In genomic region chrX:40201486-40201885, GRCh38 we compare ENCODE assay signal across 10 cellular contexts.
A peak's percentile ranks its signal among the peaks of the same experiment; 100 is the strongest.
DNase-seq lines count a peak whose midpoint lies in the region; ATAC-seq and TF ChIP-seq lines count a peak whose summit lies in the region.
"Had no signal": no experiment of that assay in that cellular context is flagged by ENCODE, and none has a peak within 500 bp of the region (broad histone marks: within the 10 kb centered on the region; RNA-seq: fewer than 3 reads in every experiment).

No MANE protein-coding gene starts in this region.

- H3K27ac Mint-ChIP-seq in neural progenitor cell = no peak overlapping the region

- H3K4me3 ChIP-seq in neural progenitor cell (no peak overlapping the region), uterus (no peak overlapping the region)
- H3K4me3 ChIP-seq: psoas muscle had no signal

- H3K27me3 ChIP-seq in neural progenitor cell (no peaks in the 10 kb centered on the region), uterus (peaks cover 0 to 3% of the 10 kb centered on the region in 2 donors)

- H3K9ac ChIP-seq in neural progenitor cell = no peak overlapping the region

- H3K27me3 Mint-ChIP-seq in neural progenitor cell (ENCODE audit: insufficient read depth, low read depth) = peaks cover 6% of the 10 kb centered on the region

- H3K9me3 ChIP-seq in neural progenitor cell (ENCODE audit: low read depth) (no peaks in the 10 kb centered on the region), uterus (no peaks in the 10 kb centered on the region)
- H3K9me3 ChIP-seq: psoas muscle had no signal

- in situ Hi-C loops in KBM-7 (cut with MboI; ENCODE audit: low pct_unique_long_range_greater_than_20kb, low sequenced_read_pairs) = no loop called here

- peak; percentile 97 for ATAC-seq in GM21576 (IDR thresholded peaks at IDR 0.05; ENCODE audit: unreplicated experiment)
- ATAC-seq: Panc1, psoas muscle had no signal

- intact Hi-C loops in uterus (cut with DNase I; ENCODE audit: low total_unique reads) = no loop called here

- H3K4me1 ChIP-seq in neural progenitor cell (peaks cover 8% of the 10 kb centered on the region), uterus (no peaks in the 10 kb centered on the region)
- H3K4me1 ChIP-seq: psoas muscle had no signal

- H4K20me1 ChIP-seq in neural progenitor cell (ENCODE audit: low read depth) = no peaks in the 10 kb centered on the region

- no peaks in the 10 kb centered on the region for H3K36me3 Mint-ChIP-seq in neural progenitor cell

- TF ChIP-seq CTCF in neural progenitor cell (IDR thresholded peaks at IDR 0.05) (no peak), uterus (IDR thresholded peaks at IDR 0.05) (no peak)

- H3K9me3 Mint-ChIP-seq in neural progenitor cell = peaks cover 19% of the 10 kb centered on the region

- DNase-seq in activated effector memory CD4-positive, alpha-beta T cell treated with anti-CD3 and anti-CD28 coated beads, Interleukin-2, amount 50 U/mL, for 16 hours = peak; percentile 61
- no peak for DNase-seq in activated effector memory CD4-positive, alpha-beta T cell treated with Interleukin-2 at 50 U/mL for 16 hours
- DNase-seq in KBM-7 (peak; percentile 34), neural progenitor cell (ENCODE audit: low spot score) (peak; percentile 37), H4 (ENCODE audit: low spot score) (no peak), NK-92 (lab: John Stamatoyannopoulos, UW; ENCODE audit: unreplicated experiment) (no peak), uterus (no peak)
- DNase-seq: psoas muscle had no signal

- H3K4me1 Mint-ChIP-seq in neural progenitor cell = peaks cover 5% of the 10 kb centered on the region

- H3K4me3 Mint-ChIP-seq in neural progenitor cell = no peak overlapping the region

- H3K36me3 ChIP-seq in neural progenitor cell = no peaks in the 10 kb centered on the region
- H3K36me3 ChIP-seq in uterus = no peaks in the 10 kb centered on the region

- H2AFZ ChIP-seq in neural progenitor cell (replicated peaks) = no peak overlapping the region

- no peaks in the 10 kb centered on the region for H3K79me2 ChIP-seq in neural progenitor cell (ENCODE audit: low read depth)

- no peak overlapping the region for H3K27ac ChIP-seq in neural progenitor cell
- no peak overlapping the region for H3K27ac ChIP-seq in uterus
- H3K27ac ChIP-seq: psoas muscle had no signal

- H3F3A ChIP-seq in neural progenitor cell (ENCODE audit: low read depth) = peaks cover 2% of the 10 kb centered on the region

- no peak for TF ChIP-seq POLR2A in uterus (IDR thresholded peaks at IDR 0.05)

- no peak overlapping the region for H3K4me2 ChIP-seq in neural progenitor cell

Comparison
In these comparisons a context has a peak if more than half of its experiments do, and no peak if none do; other contexts are left out.
1. DNase-seq: peak in activated effector memory CD4-positive, alpha-beta T cell treated with anti-CD3 and anti-CD28 coated beads, Interleukin-2, amount 50 U/mL, for 16 hours (single experiment), KBM-7 (single experiment) and neural progenitor cell (single experiment); none in activated effector memory CD4-positive, alpha-beta T cell treated with Interleukin-2 at 50 U/mL for 16 hours (single experiment), H4 (single experiment), NK-92 (single experiment) and uterus (0 of 2).